In genomic region chr1:235954306-235955283, GRCh38 we compare ENCODE assay signal across 9 cellular contexts.
DNase-seq lines count a peak whose midpoint lies in the region; ATAC-seq, FAIRE-seq and TF ChIP-seq lines count a peak whose summit lies in the region.
"Had no signal": no experiment of that assay in that cellular context is flagged by ENCODE, and none has a peak within 500 bp of the region (broad histone marks: within the 10 kb centered on the region; RNA-seq: fewer than 3 reads in every experiment).

No MANE protein-coding gene starts in this region.

- BruUV-seq in HepG2 (replicated peaks; lab: Mats Ljungman, UMichigan) = no TSS peak

- TF ChIP-seq POLR2A in GM18505 (IDR thresholded peaks at IDR 0.05; ENCODE audit: borderline replicate concordance, extremely low read depth, insufficient read depth, insufficient read length) = no peak
- no peak for TF ChIP-seq POLR2A in HepG2 (IDR thresholded peaks at IDR 0.05; ENCODE audit: insufficient read depth in 1 of 2, low read depth in 2 of 2, low read length in 2 of 2)

- H3K27ac ChIP-seq in HepG2 (ENCODE audit: extremely low read length, insufficient read depth, low read length) = no peak overlapping the region

- H3K4me3 ChIP-seq in HepG2 (replicated peaks in 1 of 3; ENCODE audit: insufficient read depth in 1 of 3, low read depth in 2 of 3, low read length in 3 of 3) = no peak overlapping the region; a peak in 1 of 6 replicates

- H3K9ac ChIP-seq in HepG2 (ENCODE audit: insufficient read depth, low read depth, low read length) = no peak overlapping the region

- H3K9me3 ChIP-seq in HepG2 (ENCODE audit: low read length) = no peaks in the 10 kb centered on the region

- peak; percentile 61 for FAIRE-seq in HepG2 (lab: Jason Lieb, UNC)

- POLR2A ChIA-PET in HepG2 (lab: Yijun Ruan, JAX) = no interaction called here

- in situ Hi-C loops in HepG2 (cut with HindIII; ENCODE audit: extremely low pct_ligation_motif_present, low pct_unique_long_range_greater_than_20kb) = no loop called here

- DNase-seq in NCI-H146 (lab: John Stamatoyannopoulos, UW) (peak; percentile 30), HepG2 (ENCODE audit: low spot score) (peak; percentile 37), NCI-H345 (lab: John Stamatoyannopoulos, UW) (no peak), RKO (ENCODE audit: low spot score) (no peak), T1000 (lab: John Stamatoyannopoulos, UW) (no peak)
- DNase-seq in activated T-cell treated with anti-CD3 and anti-CD28 coated beads, Interleukin-2, amount 50 U/mL, for 24 hours = peak; percentile 51

- peaks cover 11% of the 10 kb centered on the region for H3K4me1 ChIP-seq in HepG2 (ENCODE audit: insufficient read depth, low read length)

- intact Hi-C loops in HepG2 (cut with micrococcal nuclease; ENCODE audit: unreplicated experiment) = loop anchor here (1.0 kb wide), 1 partner anchor 17 kb away; no protein-coding TSS in a partner anchor

- H3K36me3 Mint-ChIP-seq in activated T-cell treated with anti-CD3 and anti-CD28 coated beads, Interleukin-2, amount 50 U/mL, for 24 hours (ENCODE audit: low read depth) = no peaks in the 10 kb centered on the region

- H4K20me1 ChIP-seq in HepG2 (ENCODE audit: insufficient read depth, low read length) = no peaks in the 10 kb centered on the region

- H3K27me3 ChIP-seq in HepG2 (ENCODE audit: control insufficient read depth in 1 of 2, insufficient read depth in 2 of 2, low read length in 2 of 2) = no peaks in the 10 kb centered on the region; a peak in 1 of 5 replicates

- ATAC-seq in GM18505 (IDR thresholded peaks at IDR 0.05; ENCODE audit: unreplicated experiment) (peak; percentile 91), HG02610 (IDR thresholded peaks at IDR 0.05; ENCODE audit: unreplicated experiment) (peak; percentile 90), HepG2 (peak; percentile 94)

- no peak for TF ChIP-seq RAD21 in HepG2 (CRISPR knock-in tag; IDR thresholded peaks at IDR 0.05)

- no peak for TF ChIP-seq EP300 in HepG2 (IDR thresholded peaks at IDR 0.05; ENCODE audit: low read depth in 2 of 2, low read length in 2 of 2)
- no peak for TF ChIP-seq EP300 in HepG2 (CRISPR knock-in tag; IDR thresholded peaks at IDR 0.05; ENCODE audit: borderline replicate concordance)

- H3K9me3 Mint-ChIP-seq in activated T-cell treated with anti-CD3 and anti-CD28 coated beads, Interleukin-2, amount 50 U/mL, for 24 hours = no peaks in the 10 kb centered on the region
- H3K9me3 Mint-ChIP-seq: stimulated activated naive CD8-positive, alpha-beta T cell treated with anti-CD3 and anti-CD28 coated beads, Interleukin-15, Interleukin-2, amounts not matched to agents 100 ng/mL and 50 ng/mL, for 24 hours had no signal

- no peaks in the 10 kb centered on the region for H3K79me2 ChIP-seq in HepG2 (ENCODE audit: insufficient read depth, low read length)

- peak overlapping the region; percentile 5 for H3K27ac Mint-ChIP-seq in activated T-cell treated with anti-CD3 and anti-CD28 coated beads, Interleukin-2, amount 50 U/mL, for 24 hours
- H3K27ac Mint-ChIP-seq: stimulated activated naive CD8-positive, alpha-beta T cell treated with anti-CD3 and anti-CD28 coated beads, Interleukin-15, Interleukin-2, amounts not matched to agents 100 ng/mL and 50 ng/mL, for 24 hours had no signal

- 33% methylated on average over 10 of the region's 11 CpGs for WGBS in HepG2 (ENCODE audit: low lambda C conversion rate)

- peak overlapping the region; percentile 33; the same call in 1 of the 2 replicates for H3K4me2 ChIP-seq in HepG2 (ENCODE audit: low read depth, low read length)

- peak; percentile 64 for TF ChIP-seq CTCF in HepG2 (CRISPR knock-in tag; IDR thresholded peaks at IDR 0.05)

- no peaks in the 10 kb centered on the region for H3K27me3 Mint-ChIP-seq in activated T-cell treated with anti-CD3 and anti-CD28 coated beads, Interleukin-2, amount 50 U/mL, for 24 hours
- H3K27me3 Mint-ChIP-seq: stimulated activated naive CD8-positive, alpha-beta T cell treated with anti-CD3 and anti-CD28 coated beads, Interleukin-15, Interleukin-2, amounts not matched to agents 100 ng/mL and 50 ng/mL, for 24 hours had no signal

- CTCF ChIA-PET in HepG2 (lab: Yijun Ruan, JAX; ENCODE audit: low intra/inter-chr PET ratio, low total read pairs) = no interaction called here

- no peak overlapping the region for H2AFZ ChIP-seq in HepG2 (ENCODE audit: low read length)

- no peaks in the 10 kb centered on the region for H3K36me3 ChIP-seq in HepG2 (replicated peaks in 1 of 2; ENCODE audit: control insufficient read depth in 1 of 2, insufficient read depth in 2 of 2, low read length in 2 of 2)

- H3K4me1 Mint-ChIP-seq in activated T-cell treated with anti-CD3 and anti-CD28 coated beads, Interleukin-2, amount 50 U/mL, for 24 hours (ENCODE audit: low read depth) = peaks cover 38% of the 10 kb centered on the region

- H3K4me3 Mint-ChIP-seq in activated T-cell treated with anti-CD3 and anti-CD28 coated beads, Interleukin-2, amount 50 U/mL, for 24 hours = no peak overlapping the region
- H3K4me3 Mint-ChIP-seq: stimulated activated naive CD8-positive, alpha-beta T cell treated with anti-CD3 and anti-CD28 coated beads, Interleukin-15, Interleukin-2, amounts not matched to agents 100 ng/mL and 50 ng/mL, for 24 hours had no signal

TF ChIP-seq in HepG2, 621 proteins besides CTCF, POLR2A, EP300 and RAD21 (continues in another document):
- TF ChIP-seq NFRKB (IDR thresholded peaks at IDR 0.05) (no peak), NR2F6 (IDR thresholded peaks at IDR 0.05) (peak; percentile 85), NR2F6 (CRISPR knock-in tag; IDR thresholded peaks at IDR 0.05) (peak; percentile 88), ZNF292 (CRISPR knock-in tag; IDR thresholded peaks at IDR 0.05; ENCODE audit: borderline replicate concordance, low read depth) (0 out of 2 replicates have a peak, but pooled peaks have one; percentile 16), ZNF687 (CRISPR knock-in tag; IDR thresholded peaks at IDR 0.05) (peak; percentile 33; the same call in 1 of the 2 replicates), HNF4A (CRISPR knock-in tag; IDR thresholded peaks at IDR 0.05) (peak; percentile 79), SOX5 (CRISPR knock-in tag; IDR thresholded peaks at IDR 0.05; ENCODE audit: borderline replicate concordance) (no peak), ZMYM4 (CRISPR knock-in tag; IDR thresholded peaks at IDR 0.05) (peak; percentile 26; the same call in 1 of the 2 replicates), ZSCAN12 (CRISPR knock-in tag; IDR thresholded peaks at IDR 0.05) (no peak), ZNF205 (CRISPR knock-in tag; IDR thresholded peaks at IDR 0.05) (no peak), ZHX1 (CRISPR knock-in tag; IDR thresholded peaks at IDR 0.05; ENCODE audit: low read depth) (no peak), ZNF740 (CRISPR knock-in tag; IDR thresholded peaks at IDR 0.05) (peak; percentile 97), NR2F2 (IDR thresholded peaks at IDR 0.05; ENCODE audit: borderline replicate concordance, low read depth) (0 out of 2 replicates have a peak, but pooled peaks have one; percentile 21), HMGA1 (CRISPR knock-in tag; conservative IDR thresholded peaks at IDR 0.05) (no peak)

Comparison
In these comparisons a context has a peak if more than half of its experiments do, and no peak if none do; other contexts are left out.
1. DNase-seq: peak in NCI-H146 (single experiment), activated T-cell treated with anti-CD3 and anti-CD28 coated beads, Interleukin-2, amount 50 U/mL, for 24 hours (single experiment) and HepG2 (single experiment); none in NCI-H345 (single experiment), RKO (single experiment) and T1000 (single experiment).
2. Peak in every context shown above with its lines, with median percentiles within 50 percentile points of each other: ATAC-seq.